In the genomic region with DNA sequence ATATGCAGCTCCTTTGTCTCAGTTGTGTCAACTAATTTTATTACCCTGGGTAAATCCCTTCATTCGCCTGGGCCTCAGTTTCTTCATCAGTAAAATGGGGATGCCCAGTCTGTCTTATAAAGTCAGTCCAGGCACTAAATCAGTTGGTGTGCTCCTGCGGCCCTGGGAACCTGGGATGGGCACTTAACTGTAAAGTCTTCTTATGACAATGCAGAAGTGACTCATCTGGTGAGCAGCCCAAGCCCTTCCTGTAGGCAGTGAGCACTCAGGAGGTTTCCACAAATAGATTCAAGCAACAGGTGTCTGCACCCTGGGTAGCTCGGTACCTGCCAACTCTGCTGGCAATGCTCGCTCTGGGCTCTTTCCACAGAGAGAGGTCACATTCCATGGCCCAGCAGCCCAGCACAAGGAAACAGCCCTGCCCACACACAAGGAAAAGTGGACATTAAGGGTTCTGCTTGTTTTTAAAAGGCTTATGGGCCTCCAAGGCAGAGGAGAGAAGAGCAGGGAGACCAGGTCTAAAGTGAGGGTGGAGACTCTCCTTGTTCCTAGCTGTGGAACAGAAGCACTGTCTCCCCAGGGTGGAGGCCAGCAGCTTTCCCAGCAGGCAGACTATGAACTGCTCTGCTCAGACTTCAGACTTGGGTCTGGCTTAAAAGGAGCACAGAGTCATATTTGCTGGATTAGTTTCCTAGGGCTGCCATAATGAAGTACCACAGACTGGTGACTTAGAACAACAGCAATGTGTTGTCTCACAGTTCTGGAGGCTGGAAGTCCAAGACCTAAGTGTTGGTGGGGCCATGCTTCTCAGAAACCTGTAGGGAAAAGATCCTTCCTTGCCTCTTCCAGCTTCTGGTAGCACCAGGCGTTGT, we compare ENCODE assay signal across 8 cellular contexts.
DNase-seq lines count a peak whose midpoint lies in the region; ATAC-seq and TF ChIP-seq lines count a peak whose summit lies in the region.

No MANE protein-coding gene starts in this region.

- no peaks in the 10 kb centered on the region for H3K36me3 ChIP-seq in GM06990 (ENCODE audit: control insufficient read depth, insufficient read depth, low read length)

- no peaks in the 10 kb centered on the region; the same call in 1 of the 2 replicates for H3K27me3 ChIP-seq in GM06990 (replicated peaks; ENCODE audit: control insufficient read depth, insufficient read depth, low read length)

- DNase-seq in GM06990 (ENCODE audit: extremely low read depth, insufficient read length) (peak; percentile 32), cardiac fibroblast (ENCODE audit: low read depth in 2 of 2) (peak; percentile 80 to 91), renal cortical epithelial cell (ENCODE audit: low read depth) (peak; percentile 95), hypothalamus (lab: John Stamatoyannopoulos, UW) (no peak)
- DNase-seq in stimulated activated CD4-positive, alpha-beta T cell treated with anti-CD3 and anti-CD28 coated beads, Interleukin-4, amount 100 ng/mL, for 4 hours = no peak
- no peak for DNase-seq in activated CD8-positive, alpha-beta memory T cell treated with anti-CD3 and anti-CD28 coated beads for 24 hours

- ATAC-seq in GM21528 (IDR thresholded peaks at IDR 0.05; ENCODE audit: low FRiP score, unreplicated experiment) (peak; percentile 96), HG03571 (IDR thresholded peaks at IDR 0.05; ENCODE audit: unreplicated experiment) (peak; percentile 97)

- no peak overlapping the region for H3K4me3 ChIP-seq in GM06990 (replicated peaks; ENCODE audit: low read depth, low read length)
- no peak overlapping the region for H3K4me3 ChIP-seq in cardiac fibroblast (replicated peaks in 1 of 2; ENCODE audit: low read depth in 2 of 2, low read length in 2 of 2)

- TF ChIP-seq CTCF in GM06990 (IDR thresholded peaks at IDR 0.05; ENCODE audit: insufficient read depth, low read length, poor library complexity, severe bottlenecking) = no peak
- no peak for TF ChIP-seq CTCF in cardiac fibroblast (IDR thresholded peaks at IDR 0.05; ENCODE audit: low read depth, low read length)

Comparison
In these comparisons a context has a peak if more than half of its experiments do, and no peak if none do; other contexts are left out.
1. DNase-seq: peak in GM06990 (single experiment), cardiac fibroblast (2 of 2) and renal cortical epithelial cell (single experiment); none in hypothalamus (0 of 51), stimulated activated CD4-positive, alpha-beta T cell treated with anti-CD3 and anti-CD28 coated beads, Interleukin-4, amount 100 ng/mL, for 4 hours (0 of 2) and activated CD8-positive, alpha-beta memory T cell treated with anti-CD3 and anti-CD28 coated beads for 24 hours (single experiment).